In genomic region chr2:138335036-138335435, GRCh38 we compare ENCODE assay signal across 16 cellular contexts.
DNase-seq lines count a peak whose midpoint lies in the region; ATAC-seq and TF ChIP-seq lines count a peak whose summit lies in the region.
"Had no signal": no experiment of that assay in that cellular context is flagged by ENCODE, and none has a peak within 500 bp of the region (broad histone marks: within the 10 kb centered on the region; RNA-seq: fewer than 3 reads in every experiment).

No MANE protein-coding gene starts in this region.

- TF ChIP-seq EP300 in gastroesophageal sphincter (IDR thresholded peaks at IDR 0.05) = no peak

- intact Hi-C loops in activated T-helper 2 cell treated with anti-CD3 and anti-CD28 coated beads, Interferon-gamma antibody, Interleukin-2, Interleukin-4, amounts not matched to agents 10 μg/mL and 5 μg/mL and 100 μg/mL, durations not matched to agents 14 hours and 24 hours and 36 hours (cut with micrococcal nuclease) = no loop called here

- peak overlapping the region; percentile 80 for H3K27ac Mint-ChIP-seq in nephron progenitor cell
- no peak overlapping the region for H3K27ac Mint-ChIP-seq in effector memory CD8-positive, alpha-beta T cell
- H3K27ac Mint-ChIP-seq in activated naive CD4-positive, alpha-beta T cell treated with anti-CD3 and anti-CD28 coated beads, Interleukin-2, amount 10 ng/mL, durations not matched to agents 7 days and 5 days = no peak overlapping the region
- no peak overlapping the region for H3K27ac Mint-ChIP-seq in activated T-helper 2 cell treated with anti-CD3 and anti-CD28 coated beads, Interferon-gamma antibody, Interleukin-2, Interleukin-4, amounts not matched to agents 10 μg/mL and 5 μg/mL and 100 μg/mL, durations not matched to agents 14 hours and 24 hours and 36 hours
- H3K27ac Mint-ChIP-seq: CD4-positive, CD25-positive, alpha-beta regulatory T cell had no signal

- no peaks in the 10 kb centered on the region for H3K27me3 ChIP-seq in gastroesophageal sphincter
- H3K27me3 ChIP-seq: SJSA1 had no signal

- no peaks in the 10 kb centered on the region for H3K27me3 Mint-ChIP-seq in nephron progenitor cell (ENCODE audit: low read depth, poor library complexity)
- no peaks in the 10 kb centered on the region for H3K27me3 Mint-ChIP-seq in effector memory CD8-positive, alpha-beta T cell
- H3K27me3 Mint-ChIP-seq in activated naive CD4-positive, alpha-beta T cell treated with anti-CD3 and anti-CD28 coated beads, Interleukin-2, amount 10 ng/mL, durations not matched to agents 7 days and 5 days = no peaks in the 10 kb centered on the region
- H3K27me3 Mint-ChIP-seq in activated T-helper 2 cell treated with anti-CD3 and anti-CD28 coated beads, Interferon-gamma antibody, Interleukin-2, Interleukin-4, amounts not matched to agents 10 μg/mL and 5 μg/mL and 100 μg/mL, durations not matched to agents 14 hours and 24 hours and 36 hours (ENCODE audit: low read depth) = no peaks in the 10 kb centered on the region

- CTCF ChIA-PET in activated naive CD4-positive, alpha-beta T cell treated with anti-CD3 and anti-CD28 coated beads, Interleukin-2, amount 10 ng/mL, durations not matched to agents 7 days and 5 days (lab: Charles Lee) = no interaction called here

- H3K4me1 ChIP-seq in gastroesophageal sphincter = no peaks in the 10 kb centered on the region
- H3K4me1 ChIP-seq: SJSA1 had no signal

- no peaks in the 10 kb centered on the region for H3K36me3 Mint-ChIP-seq in nephron progenitor cell (ENCODE audit: low read depth)
- no peaks in the 10 kb centered on the region for H3K36me3 Mint-ChIP-seq in effector memory CD8-positive, alpha-beta T cell (ENCODE audit: insufficient read depth)
- no peaks in the 10 kb centered on the region for H3K36me3 Mint-ChIP-seq in activated naive CD4-positive, alpha-beta T cell treated with anti-CD3 and anti-CD28 coated beads, Interleukin-2, amount 10 ng/mL, durations not matched to agents 7 days and 5 days
- no peaks in the 10 kb centered on the region for H3K36me3 Mint-ChIP-seq in activated T-helper 2 cell treated with anti-CD3 and anti-CD28 coated beads, Interferon-gamma antibody, Interleukin-2, Interleukin-4, amounts not matched to agents 10 μg/mL and 5 μg/mL and 100 μg/mL, durations not matched to agents 14 hours and 24 hours and 36 hours (ENCODE audit: low read depth)
- H3K36me3 Mint-ChIP-seq: CD4-positive, CD25-positive, alpha-beta regulatory T cell had no signal

- H3K4me3 ChIP-seq in gastroesophageal sphincter = no peak overlapping the region
- H3K4me3 ChIP-seq: SJSA1 had no signal

- no peak for DNase-seq in nephron progenitor cell
- no peak for DNase-seq in effector memory CD8-positive, alpha-beta T cell
- no peak for DNase-seq in activated naive CD4-positive, alpha-beta T cell treated with anti-CD3 and anti-CD28 coated beads, Interleukin-2, amount 10 ng/mL, durations not matched to agents 7 days and 5 days
- no peak for DNase-seq in activated T-helper 2 cell treated with anti-CD3 and anti-CD28 coated beads, Interferon-gamma antibody, Interleukin-2, Interleukin-4, amounts not matched to agents 10 μg/mL and 5 μg/mL and 100 μg/mL, durations not matched to agents 14 hours and 24 hours and 36 hours (ENCODE audit: low spot score)
- DNase-seq: Calu3; CD4-positive, CD25-positive, alpha-beta regulatory T cell; DMS53; HCEC 1CT; KG1; NCI-H1417 treated with DMSO at 0.1 percent for 48 hours; NCI-H2029 treated with DMSO at 0.1 percent for 48 hours; NCI-H774 had no signal

- H3K27ac ChIP-seq in gastroesophageal sphincter = no peak overlapping the region
- H3K27ac ChIP-seq: SJSA1 had no signal

- H3K4me3 Mint-ChIP-seq in nephron progenitor cell = no peak overlapping the region
- H3K4me3 Mint-ChIP-seq in effector memory CD8-positive, alpha-beta T cell = no peak overlapping the region
- no peak overlapping the region for H3K4me3 Mint-ChIP-seq in activated naive CD4-positive, alpha-beta T cell treated with anti-CD3 and anti-CD28 coated beads, Interleukin-2, amount 10 ng/mL, durations not matched to agents 7 days and 5 days
- H3K4me3 Mint-ChIP-seq in activated T-helper 2 cell treated with anti-CD3 and anti-CD28 coated beads, Interferon-gamma antibody, Interleukin-2, Interleukin-4, amounts not matched to agents 10 μg/mL and 5 μg/mL and 100 μg/mL, durations not matched to agents 14 hours and 24 hours and 36 hours (ENCODE audit: low read depth) = no peak overlapping the region
- H3K4me3 Mint-ChIP-seq: CD4-positive, CD25-positive, alpha-beta regulatory T cell had no signal

- ATAC-seq in SK-N-SH treated with all-trans-retinoic acid at 6 μM for 48 hours (peak; percentile 77), gastroesophageal sphincter (peak; percentile 19), GM19467 (IDR thresholded peaks at IDR 0.05; ENCODE audit: unreplicated experiment) (no peak)
- ATAC-seq in effector memory CD8-positive, alpha-beta T cell (replicated peaks) = no peak

- TF ChIP-seq CTCF in gastroesophageal sphincter (IDR thresholded peaks at IDR 0.05) (no peak), nephron progenitor cell (IDR thresholded peaks at IDR 0.05) (no peak)

- peaks cover 38% of the 10 kb centered on the region for H3K4me1 Mint-ChIP-seq in nephron progenitor cell
- no peaks in the 10 kb centered on the region for H3K4me1 Mint-ChIP-seq in effector memory CD8-positive, alpha-beta T cell (ENCODE audit: low read depth in 2 of 2)
- no peaks in the 10 kb centered on the region for H3K4me1 Mint-ChIP-seq in activated naive CD4-positive, alpha-beta T cell treated with anti-CD3 and anti-CD28 coated beads, Interleukin-2, amount 10 ng/mL, durations not matched to agents 7 days and 5 days
- H3K4me1 Mint-ChIP-seq in activated T-helper 2 cell treated with anti-CD3 and anti-CD28 coated beads, Interferon-gamma antibody, Interleukin-2, Interleukin-4, amounts not matched to agents 10 μg/mL and 5 μg/mL and 100 μg/mL, durations not matched to agents 14 hours and 24 hours and 36 hours (ENCODE audit: low read depth) = no peaks in the 10 kb centered on the region
- H3K4me1 Mint-ChIP-seq: CD4-positive, CD25-positive, alpha-beta regulatory T cell had no signal

- no peaks in the 10 kb centered on the region for H3K9me3 Mint-ChIP-seq in nephron progenitor cell
- H3K9me3 Mint-ChIP-seq in effector memory CD8-positive, alpha-beta T cell = peaks cover 0 to 1% of the 10 kb centered on the region in 2 donors
- no peaks in the 10 kb centered on the region for H3K9me3 Mint-ChIP-seq in activated naive CD4-positive, alpha-beta T cell treated with anti-CD3 and anti-CD28 coated beads, Interleukin-2, amount 10 ng/mL, durations not matched to agents 7 days and 5 days
- H3K9me3 Mint-ChIP-seq in activated T-helper 2 cell treated with anti-CD3 and anti-CD28 coated beads, Interferon-gamma antibody, Interleukin-2, Interleukin-4, amounts not matched to agents 10 μg/mL and 5 μg/mL and 100 μg/mL, durations not matched to agents 14 hours and 24 hours and 36 hours = no peaks in the 10 kb centered on the region

- no peaks in the 10 kb centered on the region for H3K36me3 ChIP-seq in gastroesophageal sphincter
- H3K36me3 ChIP-seq: SJSA1 had no signal

- H3K9me3 ChIP-seq in gastroesophageal sphincter = no peaks in the 10 kb centered on the region
- H3K9me3 ChIP-seq: SJSA1 had no signal

- no peak for TF ChIP-seq POLR2A in gastroesophageal sphincter (IDR thresholded peaks at IDR 0.05)

TF ChIP-seq in SK-N-SH treated with all-trans-retinoic acid at 6 μM for 48 hours, 23 proteins besides CTCF, POLR2A, EP300 and RAD21:
- TF ChIP-seq CSDC2 (CRISPR knock-in tag; IDR thresholded peaks at IDR 0.05) (0 out of 2 replicates have a peak, but pooled peaks have one; percentile 45), TCF4 (CRISPR knock-in tag; IDR thresholded peaks at IDR 0.05; ENCODE audit: borderline replicate concordance) (no peak), TOX (CRISPR knock-in tag; IDR thresholded peaks at IDR 0.05; ENCODE audit: borderline replicate concordance) (no peak), ISL1 (CRISPR knock-in tag; IDR thresholded peaks at IDR 0.05) (peak; percentile 15; the same call in 1 of the 2 replicates), OSR1 (CRISPR knock-in tag; IDR thresholded peaks at IDR 0.05) (no peak), PPARA (CRISPR knock-in tag; IDR thresholded peaks at IDR 0.05; ENCODE audit: borderline replicate concordance) (no peak)

Comparison
In these comparisons a context has a peak if more than half of its experiments do, and no peak if none do; other contexts are left out.
1. ATAC-seq: peak in SK-N-SH treated with all-trans-retinoic acid at 6 μM for 48 hours (single experiment) and gastroesophageal sphincter (single experiment); none in effector memory CD8-positive, alpha-beta T cell (single experiment) and GM19467 (single experiment).